In genomic region chr7:23722587-23723216, GRCh38 we compare ENCODE assay signal across 2 cellular contexts.
TF ChIP-seq lines count a peak whose summit lies in the region.
"Not testable (repeated sequence)": the region's sequence is repeated elsewhere in the genome, so short reads cannot be mapped to it uniquely, and the experiment has no call there.

No MANE protein-coding gene starts in this region.

TF ChIP-seq in A549, 52 proteins besides CTCF, POLR2A, EP300 and RAD21:
- 0 out of 2 replicates have a peak, but pooled peaks have one; percentile 38 for TF ChIP-seq HOXB13 (CRISPR knock-in tag; IDR thresholded peaks at IDR 0.05; ENCODE audit: low read depth)
- TF ChIP-seq HOXB5 (CRISPR knock-in tag; IDR thresholded peaks at IDR 0.05): 0 out of 2 replicates have a peak, but pooled peaks have one; percentile 23
- 0 out of 2 replicates have a peak, but pooled peaks have one; percentile 14 for TF ChIP-seq ATOH8 (CRISPR knock-in tag; IDR thresholded peaks at IDR 0.05; ENCODE audit: low read depth)
- TF ChIP-seq MAX (IDR thresholded peaks at IDR 0.05): 0 out of 2 replicates have a peak, but pooled peaks have one; percentile 36

TF ChIP-seq in K562, 482 proteins besides CTCF, POLR2A, EP300 and RAD21:
- 0 out of 2 replicates have a peak, but pooled peaks have one; percentile 47 for TF ChIP-seq LEF1 (IDR thresholded peaks at IDR 0.05)
- peak; percentile 38; the same call in 1 of the 2 replicates for TF ChIP-seq L3MBTL2 (IDR thresholded peaks at IDR 0.05)
- TF ChIP-seq E2F6 (IDR thresholded peaks at IDR 0.05; ENCODE audit: borderline replicate concordance in 1 of 2, extremely low read depth in 1 of 2, insufficient read depth in 1 of 2, insufficient read length in 1 of 2, low read depth in 1 of 2, low read length in 1 of 2, poor library complexity in 1 of 2, severe bottlenecking in 1 of 2): peak in 1 of 2 experiments; percentile 18
- 0 out of 4 replicates have a peak, but pooled peaks of 1 of the 2 experiments have one; percentile 39 for TF ChIP-seq MAZ (CRISPR knock-in tag; conservative IDR thresholded peaks at IDR 0.05 in 1 of 2, IDR thresholded peaks at IDR 0.05 in 1 of 2)
- TF ChIP-seq SNIP1 (IDR thresholded peaks at IDR 0.05; ENCODE audit: low read depth): 0 out of 2 replicates have a peak, but pooled peaks have one; percentile 62
- peak in 1 of 2 experiments; percentile 22; a peak in 1 of 3 replicates for TF ChIP-seq CBX3 (IDR thresholded peaks at IDR 0.05; ENCODE audit: borderline replicate concordance in 1 of 2, low read length in 2 of 2)
- TF ChIP-seq TAF7 (tag; IDR thresholded peaks at IDR 0.05): peak; percentile 36; the same call in 1 of the 2 replicates
- TF ChIP-seq PHF8 (IDR thresholded peaks at IDR 0.05; ENCODE audit: borderline replicate concordance, low read length): peak; percentile 31; the same call in 1 of the 2 replicates
- peak; percentile 25; the same call in 1 of the 2 replicates for TF ChIP-seq ZNF592 (IDR thresholded peaks at IDR 0.05)
- 0 out of 2 replicates have a peak, but pooled peaks have one; percentile 21 for TF ChIP-seq KLF1 (tag; IDR thresholded peaks at IDR 0.05)
- TF ChIP-seq MNT (conservative IDR thresholded peaks at IDR 0.05): peak in 1 of 2 experiments; percentile 62; a peak in 2 of 4 replicates
- peak; percentile 47 for TF ChIP-seq RBFOX2 (IDR thresholded peaks at IDR 0.05; ENCODE audit: low read depth, low read length)
- not testable (repeated sequence) for TF ChIP-seq NR4A1 (CRISPR knock-in tag; IDR thresholded peaks at IDR 0.05)
- peak; percentile 83 for TF ChIP-seq NR4A1 (tag; IDR thresholded peaks at IDR 0.05)
- peak; percentile 49; the same call in 1 of the 2 replicates for TF ChIP-seq CTBP1 (IDR thresholded peaks at IDR 0.05; ENCODE audit: borderline replicate concordance)
- TF ChIP-seq SMARCE1 (IDR thresholded peaks at IDR 0.05): 0 out of 2 replicates have a peak, but pooled peaks have one; percentile 26
- peak; percentile 83 to 88 for TF ChIP-seq FOXK2 (conservative IDR thresholded peaks at IDR 0.05 in 1 of 2, IDR thresholded peaks at IDR 0.05 in 1 of 2; ENCODE audit: low read depth in 2 of 2)
- peak; percentile 24 for TF ChIP-seq TAF1 (IDR thresholded peaks at IDR 0.05; ENCODE audit: control insufficient read depth, extremely low read depth, insufficient read depth, low read length, severe bottlenecking)
- 0 out of 4 replicates have a peak, but pooled peaks of 1 of the 2 experiments have one; percentile 21 for TF ChIP-seq MLLT1 (IDR thresholded peaks at IDR 0.05)
- peak; percentile 59 for TF ChIP-seq POLR2G (IDR thresholded peaks at IDR 0.05; ENCODE audit: low read depth, low read length)
- TF ChIP-seq NFRKB (IDR thresholded peaks at IDR 0.05; ENCODE audit: low read depth): peak; percentile 72
- TF ChIP-seq MGA (IDR thresholded peaks at IDR 0.05): peak; percentile 37; the same call in 1 of the 2 replicates
- TF ChIP-seq ZFX (CRISPR knock-in tag; IDR thresholded peaks at IDR 0.05): peak; percentile 26; the same call in 1 of the 2 replicates
- peak; percentile 71 for TF ChIP-seq MAX (CRISPR knock-in tag; IDR thresholded peaks at IDR 0.05)
- 0 out of 2 replicates have a peak, but pooled peaks have one; percentile 23 for TF ChIP-seq ZNF395 (CRISPR knock-in tag; IDR thresholded peaks at IDR 0.05)
- peak in 2 of 3 experiments; percentile 19 to 79 for TF ChIP-seq YY1 (IDR thresholded peaks at IDR 0.05; ENCODE audit: borderline replicate concordance in 1 of 3, control insufficient read depth in 1 of 3, extremely low read depth in 1 of 3, insufficient read depth in 3 of 3, insufficient read length in 1 of 3, insufficient replicate concordance in 2 of 3, low read depth in 1 of 3, low read length in 2 of 3)
- peak; percentile 25 for TF ChIP-seq TAF9B (IDR thresholded peaks at IDR 0.05; ENCODE audit: partially characterized antibody)
- 0 out of 2 replicates have a peak, but pooled peaks have one; percentile 30 for TF ChIP-seq SOX6 (IDR thresholded peaks at IDR 0.05)
- TF ChIP-seq FOXA3 (CRISPR knock-in tag; conservative IDR thresholded peaks at IDR 0.05 in 1 of 2, IDR thresholded peaks at IDR 0.05 in 1 of 2): peak; percentile 78 to 84
